ENCODE assay signal across 1 cellular context in the genomic region with DNA sequence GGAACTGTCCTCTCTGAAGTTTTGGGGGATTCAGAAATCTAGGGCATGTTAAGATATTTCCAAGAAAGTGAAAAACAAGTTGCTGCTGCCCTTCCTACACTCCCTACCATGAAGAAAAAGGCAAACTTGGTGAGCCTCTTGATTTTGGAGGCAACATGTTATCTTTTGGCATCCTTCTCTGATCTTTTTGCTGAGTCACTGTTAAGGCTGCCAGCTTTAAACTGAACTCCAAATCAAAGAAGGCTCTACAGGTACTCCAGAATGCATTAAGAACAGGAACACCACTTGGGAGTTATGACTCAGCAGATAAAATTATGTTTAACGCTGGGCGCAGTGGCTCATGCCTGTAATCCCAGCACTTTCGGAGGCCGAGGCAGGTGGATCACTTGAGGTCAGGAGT.
TF ChIP-seq lines count a peak whose summit lies in the region.

No MANE protein-coding gene starts in this region.

TF ChIP-seq in H1, 55 proteins besides CTCF, POLR2A, EP300 and RAD21:
- TF ChIP-seq MAFK (IDR thresholded peaks at IDR 0.05; ENCODE audit: low read depth, low read length) = 0 out of 2 replicates have a peak, but pooled peaks have one; percentile 19
- no peak for TF ChIP-seq CTBP2 (IDR thresholded peaks at IDR 0.05; ENCODE audit: borderline replicate concordance, insufficient read depth, insufficient read length, low read length)
- peak; percentile 54; the same call in 1 of the 2 replicates for TF ChIP-seq BACH1 (IDR thresholded peaks at IDR 0.05; ENCODE audit: low read length)
